In the genomic region with DNA sequence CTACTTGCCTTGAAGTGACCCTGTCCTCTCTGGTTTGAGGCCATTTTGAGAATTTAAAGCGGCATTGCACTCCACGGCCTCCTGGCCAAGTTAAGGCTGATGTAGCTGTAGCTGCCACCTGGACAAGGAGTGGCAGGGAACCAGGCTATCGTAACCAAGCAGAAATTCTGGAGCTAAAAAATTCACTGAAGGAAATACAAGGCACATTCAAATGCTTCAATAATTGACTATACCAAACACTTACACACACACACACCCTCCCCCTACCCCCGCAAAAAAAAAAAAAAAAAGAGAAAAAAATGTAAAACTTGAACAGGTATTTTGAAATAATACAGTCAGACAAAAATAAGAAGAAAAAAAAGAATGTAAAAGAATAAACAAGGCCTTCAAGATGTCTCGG, we compare ENCODE assay signal across 26 cellular contexts.
"Had no signal": no experiment of that assay in that cellular context is flagged by ENCODE, and none has a peak within 500 bp of the region (broad histone marks: within the 10 kb centered on the region; RNA-seq: fewer than 3 reads in every experiment).

No MANE protein-coding gene starts in this region.

- H3K79me2 ChIP-seq: hepatocyte had no signal

- H3K4me1 Mint-ChIP-seq: immature natural killer cell; naive thymus-derived CD4-positive, alpha-beta T cell had no signal

- H3K36me3 ChIP-seq: colonic mucosa, esophagus squamous epithelium, gastrocnemius medialis, heart left ventricle, left lung, lower lobe of right lung had no signal

- H3K27ac ChIP-seq: colonic mucosa, epithelial cell of prostate, esophagus squamous epithelium, gastrocnemius medialis, heart left ventricle, hepatocyte, left lung, lower lobe of right lung had no signal

- H3K4me3 Mint-ChIP-seq: dendritic cell treated with granulocyte-macrophage colony-stimulating factor and Interleukin-4, amounts not matched to agents 40 ng/mL and 50 ng/mL, for 4 days; effector memory CD8-positive, alpha-beta T cell; endodermal cell; immature natural killer cell; naive thymus-derived CD4-positive, alpha-beta T cell had no signal

- H3K4me2 ChIP-seq: hepatocyte had no signal

- H3K27ac Mint-ChIP-seq: dendritic cell treated with granulocyte-macrophage colony-stimulating factor and Interleukin-4, amounts not matched to agents 40 ng/mL and 50 ng/mL, for 4 days; effector memory CD8-positive, alpha-beta T cell; endodermal cell; immature natural killer cell; naive thymus-derived CD4-positive, alpha-beta T cell had no signal

- H3K27me3 ChIP-seq: colonic mucosa, esophagus squamous epithelium, gastrocnemius medialis, heart left ventricle, hepatocyte, left lung had no signal

- H3K27me3 Mint-ChIP-seq: dendritic cell treated with granulocyte-macrophage colony-stimulating factor and Interleukin-4, amounts not matched to agents 40 ng/mL and 50 ng/mL, for 4 days; effector memory CD8-positive, alpha-beta T cell; naive thymus-derived CD4-positive, alpha-beta T cell had no signal

- ATAC-seq: effector memory CD8-positive, alpha-beta T cell; esophagus mucosa; gastrocnemius medialis; heart left ventricle; left cardiac atrium; left lung; left ventricle myocardium superior; lower lobe of right lung; naive thymus-derived CD4-positive, alpha-beta T cell had no signal

- H3K4me3 ChIP-seq: colonic mucosa, esophagus squamous epithelium, gastrocnemius medialis, heart left ventricle, hepatocyte, left lung, lower lobe of right lung had no signal

- DNase-seq: colonic mucosa; cortex of kidney; effector CD8-positive, alpha-beta T cell; effector memory CD8-positive, alpha-beta T cell; endodermal cell; erythroblast; esophagus squamous epithelium; foreskin fibroblast; foreskin melanocyte; gastrocnemius medialis; heart left ventricle; hypothalamus; immature natural killer cell; islet precursor cell; left cardiac atrium; left lung; left ventricle myocardium superior; lower lobe of right lung; mesenchymal stem cell; midbrain; naive thymus-derived CD4-positive, alpha-beta T cell had no signal

- H3K9me3 ChIP-seq: colonic mucosa, gastrocnemius medialis had no signal

- FAIRE-seq: endometrium had no signal

- H2AFZ ChIP-seq: hepatocyte had no signal

- H3K4me1 ChIP-seq: colonic mucosa, esophagus squamous epithelium, gastrocnemius medialis, heart left ventricle, left lung, lower lobe of right lung had no signal
